20 cellular contexts compared by ENCODE assay signal in genomic region chr6:69846770-69847506, GRCh38. TPM values are rescaled to one million over a fixed set of nuclear protein-coding genes. Genes with fewer than 3 reads are reported as not detected.
"Had no signal": no experiment of that assay in that cellular context is flagged by ENCODE, and none has a peak within 500 bp of the region (broad histone marks: within the 10 kb centered on the region; RNA-seq: fewer than 3 reads in every experiment).

No MANE protein-coding gene starts in this region.

- FAIRE-seq: colon, endometrium, urothelium cell line had no signal

- DNase-seq: activated CD4-positive, alpha-beta memory T cell treated with anti-CD3 and anti-CD28 coated beads for 36 hours; activated CD4-positive, alpha-beta T cell treated with anti-CD3 and anti-CD28 coated beads for 4 hours; activated naive CD8-positive, alpha-beta T cell treated with anti-CD3 and anti-CD28 coated beads, Interleukin-2, amount 10 ng/mL, durations not matched to agents 7 days and 5 days; activated T-cell treated with anti-CD3 and anti-CD28 coated beads for 4 hours; body of pancreas; caudate nucleus; nephron progenitor cell; nucleus accumbens; posterior cingulate gyrus; stimulated activated CD4-positive, alpha-beta T cell treated with anti-CD3 and anti-CD28 coated beads, Interleukin-15, amount 100 ng/mL, for 24 hours; stimulated activated CD4-positive, alpha-beta T cell treated with anti-CD3 and anti-CD28 coated beads, Interleukin-2, amount 100 ng/mL, for 48 hours; T-cell had no signal

- H3K36me3 ChIP-seq: tibial nerve had no signal

- H3K27ac ChIP-seq: body of pancreas, skin epidermis, tibial nerve had no signal

- H3K9me3 ChIP-seq: body of pancreas, tibial nerve had no signal

- ATAC-seq: body of pancreas, T-cell, WTC11 had no signal

- H3K4me1 ChIP-seq: tibial nerve had no signal

- H3K27me3 ChIP-seq: body of pancreas, tibial nerve had no signal

- H3K4me3 ChIP-seq: body of pancreas, lung, skin epidermis, tibial nerve had no signal

RNA-seq across cellular contexts. Expression of gene COL19A1, which starts 19.4 kb away (rescaled TPM):
- total RNA-seq: glomerular endothelial cell, WTC11 had no signal
